In the genomic region with DNA sequence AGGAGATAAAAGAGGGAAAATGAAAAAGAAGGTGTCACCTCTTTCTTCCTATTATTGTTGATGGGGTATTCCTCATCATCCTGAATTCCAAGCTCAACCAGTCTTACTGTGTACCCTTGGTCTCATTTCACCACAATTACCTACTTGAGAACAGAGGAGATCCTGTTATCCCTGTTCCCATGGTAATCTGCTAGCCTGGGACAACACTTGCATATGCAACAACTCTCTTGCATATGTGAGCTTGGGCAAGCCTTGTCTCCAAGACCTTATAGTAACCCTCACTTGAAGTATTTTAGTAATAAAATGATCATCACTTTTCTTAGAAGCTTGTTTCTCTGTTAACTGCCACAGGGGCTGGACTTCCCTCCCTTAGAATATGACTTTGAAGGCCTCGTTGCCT, we compare ENCODE assay signal across 22 cellular contexts.
"Had no signal": no experiment of that assay in that cellular context is flagged by ENCODE, and none has a peak within 500 bp of the region (broad histone marks: within the 10 kb centered on the region; RNA-seq: fewer than 3 reads in every experiment).

No MANE protein-coding gene starts in this region.

- H3K4me3 ChIP-seq: esophagus squamous epithelium, lung, psoas muscle, sigmoid colon, stomach, tibial artery had no signal

- H3K27ac Mint-ChIP-seq: effector memory CD8-positive, alpha-beta T cell; memory B cell; naive thymus-derived CD8-positive, alpha-beta T cell; stimulated activated effector memory CD8-positive, alpha-beta T cell treated with anti-CD3 and anti-CD28 coated beads, Interleukin-12 subunit alpha, Interleukin-12 subunit beta, amount 100 ng/mL, for 72 hours; type B pancreatic cell had no signal

- H3K9me3 ChIP-seq: esophagus squamous epithelium, psoas muscle, sigmoid colon, stomach, tibial artery had no signal

- H3K27me3 Mint-ChIP-seq: effector memory CD8-positive, alpha-beta T cell; memory B cell; type B pancreatic cell had no signal

- DNase-seq: cortex of kidney; effector memory CD8-positive, alpha-beta T cell; erythroblast; esophagus squamous epithelium; foreskin melanocyte; hypothalamus; naive thymus-derived CD8-positive, alpha-beta T cell; posterior cingulate gyrus; psoas muscle; right cardiac atrium; sigmoid colon; stimulated activated CD4-positive, alpha-beta T cell treated with anti-CD3 and anti-CD28 coated beads, Interleukin-2, amount 100 ng/mL, for 24 hours; stimulated activated CD4-positive, alpha-beta T cell treated with anti-CD3 and anti-CD28 coated beads, Interleukin-4, amount 100 ng/mL, for 24 hours; stimulated activated naive CD4-positive, alpha-beta T cell treated with Interleukin-2 at 50 U/mL for 16 hours; stomach; tibial artery had no signal

- H3K4me1 Mint-ChIP-seq: memory B cell; naive thymus-derived CD8-positive, alpha-beta T cell; stimulated activated effector memory CD8-positive, alpha-beta T cell treated with anti-CD3 and anti-CD28 coated beads, Interleukin-12 subunit alpha, Interleukin-12 subunit beta, amount 100 ng/mL, for 72 hours had no signal

- H3K27me3 ChIP-seq: esophagus squamous epithelium, sigmoid colon, stomach, tibial artery had no signal

- H3K27ac ChIP-seq: esophagus squamous epithelium, psoas muscle, sigmoid colon, stomach, tibial artery had no signal

- H3K36me3 Mint-ChIP-seq: memory B cell; naive thymus-derived CD8-positive, alpha-beta T cell; stimulated activated effector memory CD8-positive, alpha-beta T cell treated with anti-CD3 and anti-CD28 coated beads, Interleukin-12 subunit alpha, Interleukin-12 subunit beta, amount 100 ng/mL, for 72 hours; type B pancreatic cell had no signal

- ATAC-seq: effector memory CD8-positive, alpha-beta T cell; left lobe of liver; naive thymus-derived CD8-positive, alpha-beta T cell; psoas muscle; right cardiac atrium; stimulated activated effector memory CD8-positive, alpha-beta T cell treated with anti-CD3 and anti-CD28 coated beads, Interleukin-12 subunit alpha, Interleukin-12 subunit beta, amount 100 ng/mL, for 72 hours had no signal

- H3K36me3 ChIP-seq: esophagus squamous epithelium, sigmoid colon, stomach, tibial artery had no signal

- H3K4me3 Mint-ChIP-seq: effector memory CD8-positive, alpha-beta T cell; memory B cell; naive thymus-derived CD8-positive, alpha-beta T cell; neural crest cell; stimulated activated effector memory CD8-positive, alpha-beta T cell treated with anti-CD3 and anti-CD28 coated beads, Interleukin-12 subunit alpha, Interleukin-12 subunit beta, amount 100 ng/mL, for 72 hours; type B pancreatic cell had no signal

- H3K4me1 ChIP-seq: esophagus squamous epithelium, psoas muscle, sigmoid colon had no signal

- H3K9me3 Mint-ChIP-seq: neural crest cell, type B pancreatic cell had no signal
